Comparison of ENCODE assay signal across 19 cellular contexts in the genomic region with DNA sequence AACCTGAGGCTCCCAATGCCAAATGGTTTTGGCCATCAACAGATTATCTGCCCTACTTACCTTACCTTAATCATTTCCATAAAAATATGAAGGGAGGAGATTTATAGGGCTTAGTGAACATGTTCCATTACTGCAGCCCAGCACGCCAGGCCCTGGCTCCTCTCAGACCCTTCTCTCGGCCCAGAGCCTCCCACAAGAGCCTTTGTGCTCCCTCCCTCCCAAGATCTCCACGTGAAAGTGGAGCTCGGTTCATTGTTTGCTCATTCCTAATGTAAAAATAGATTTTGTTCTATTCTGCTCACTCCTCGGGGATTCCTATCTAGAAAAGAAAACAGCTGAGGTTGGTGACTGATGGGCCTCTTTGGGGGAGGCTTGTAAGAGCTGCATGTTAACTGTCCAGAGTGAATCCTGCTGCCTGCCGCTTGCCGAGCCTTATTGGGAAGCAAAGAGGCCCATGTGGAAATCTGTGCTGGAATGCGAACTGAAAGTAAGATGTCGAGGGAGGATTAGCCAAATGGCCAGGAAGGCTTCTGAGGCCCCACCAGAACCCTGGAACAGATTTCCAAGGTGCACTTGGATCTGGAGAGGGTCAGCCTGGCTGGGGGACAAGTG.
A peak's percentile ranks its signal among the peaks of the same experiment; 100 is the strongest.
DNase-seq lines count a peak whose midpoint lies in the region; ATAC-seq and TF ChIP-seq lines count a peak whose summit lies in the region.
"Had no signal": no experiment of that assay in that cellular context is flagged by ENCODE, and none has a peak within 500 bp of the region (broad histone marks: within the 10 kb centered on the region; RNA-seq: fewer than 3 reads in every experiment).

No MANE protein-coding gene starts in this region.

- H3K36me3 ChIP-seq in right atrium auricular region (no peaks in the 10 kb centered on the region), gastrocnemius medialis (no peaks in the 10 kb centered on the region)

- H3K27ac ChIP-seq in coronary artery (peak overlapping the region; percentile 7 to 76), right atrium auricular region (peak overlapping the region in 1 of 2 donors; percentile 29), gastrocnemius medialis (peak overlapping the region in 2 of 4 donors; percentile 29 to 35)
- H3K27ac ChIP-seq: HL-60, PC-9 had no signal

- peak; percentile 51 to 59 for ATAC-seq in gastrocnemius medialis
- ATAC-seq in SK-N-SH treated with all-trans-retinoic acid at 6 μM for 48 hours: no peak
- ATAC-seq in HG02588 (IDR thresholded peaks at IDR 0.05; ENCODE audit: unreplicated experiment): no peak
- ATAC-seq: activated T-cell treated with anti-CD3 and anti-CD28 coated beads, Interleukin-2, amount 50 U/mL, for 4 hours had no signal

- H3K27me3 Mint-ChIP-seq in activated naive CD8-positive, alpha-beta T cell treated with anti-CD3 and anti-CD28 coated beads for 36 hours: no peaks in the 10 kb centered on the region
- H3K27me3 Mint-ChIP-seq: activated CD4-positive, alpha-beta T cell treated with anti-CD3 and anti-CD28 coated beads, Interleukin-2, amount 10 ng/mL, durations not matched to agents 24 days and 14 days had no signal

- TF ChIP-seq CTCF in AG10803 (conservative IDR thresholded peaks at IDR 0.05; ENCODE audit: low read length) (no peak), coronary artery (IDR thresholded peaks at IDR 0.05) (no peak), right atrium auricular region (IDR thresholded peaks at IDR 0.05) (no peak), gastrocnemius medialis (IDR thresholded peaks at IDR 0.05 in 4 of 5, conservative IDR thresholded peaks at IDR 0.05 in 1 of 5) (no peak)

- no peaks in the 10 kb centered on the region for H3K36me3 Mint-ChIP-seq in activated naive CD8-positive, alpha-beta T cell treated with anti-CD3 and anti-CD28 coated beads for 36 hours

- intact Hi-C loops in gastrocnemius medialis (cut with DNase I; ENCODE audit: low total_unique reads): no loop called here

- no peaks in the 10 kb centered on the region for H3K9me3 Mint-ChIP-seq in activated naive CD8-positive, alpha-beta T cell treated with anti-CD3 and anti-CD28 coated beads for 36 hours
- H3K9me3 Mint-ChIP-seq: activated CD4-positive, alpha-beta T cell treated with anti-CD3 and anti-CD28 coated beads, Interleukin-2, amount 10 ng/mL, durations not matched to agents 24 days and 14 days; activated T-cell treated with anti-CD3 and anti-CD28 coated beads, Interleukin-2, amount 50 U/mL, for 4 hours had no signal

- in situ Hi-C loops in gastrocnemius medialis (cut with MboI; ENCODE audit: low sequenced_read_pairs in 4 of 4): no loop called here

- no peaks in the 10 kb centered on the region for H3K4me1 Mint-ChIP-seq in activated naive CD8-positive, alpha-beta T cell treated with anti-CD3 and anti-CD28 coated beads for 36 hours
- H3K4me1 Mint-ChIP-seq: activated CD4-positive, alpha-beta T cell treated with anti-CD3 and anti-CD28 coated beads, Interleukin-2, amount 10 ng/mL, durations not matched to agents 24 days and 14 days had no signal

- no peak for TF ChIP-seq POLR2A in gastrocnemius medialis (IDR thresholded peaks at IDR 0.05)

- no peak overlapping the region for H3K4me3 ChIP-seq in AG10803 (ENCODE audit: low read length)
- peak overlapping the region; percentile 53 for H3K4me3 ChIP-seq in coronary artery
- no peak overlapping the region for H3K4me3 ChIP-seq in right atrium auricular region
- no peak overlapping the region for H3K4me3 ChIP-seq in gastrocnemius medialis
- H3K4me3 ChIP-seq: PC-9 had no signal

- DNase-seq in AG10803 (ENCODE audit: low read depth) (peak; percentile 33), coronary artery (ENCODE audit: low spot score) (no peak), right atrium auricular region (ENCODE audit: low spot score) (peak; percentile 70), gastrocnemius medialis (peak; percentile 4 to 17), putamen (ENCODE audit: low spot score) (no peak)
- no peak for DNase-seq in activated naive CD8-positive, alpha-beta T cell treated with anti-CD3 and anti-CD28 coated beads for 36 hours
- DNase-seq: activated CD4-positive, alpha-beta T cell treated with anti-CD3 and anti-CD28 coated beads, Interleukin-2, amount 10 ng/mL, durations not matched to agents 24 days and 14 days; activated T-cell treated with anti-CD3 and anti-CD28 coated beads, Interleukin-2, amount 50 U/mL, for 4 hours; effector CD4-positive, alpha-beta T cell; HCEC 1CT; Kasumi-1; NCI-H146; NCI-H524; PC-9; stimulated activated naive CD4-positive, alpha-beta T cell; T-helper 1 cell had no signal

- no peak overlapping the region for H3K4me3 Mint-ChIP-seq in activated naive CD8-positive, alpha-beta T cell treated with anti-CD3 and anti-CD28 coated beads for 36 hours
- H3K4me3 Mint-ChIP-seq: activated CD4-positive, alpha-beta T cell treated with anti-CD3 and anti-CD28 coated beads, Interleukin-2, amount 10 ng/mL, durations not matched to agents 24 days and 14 days; activated T-cell treated with anti-CD3 and anti-CD28 coated beads, Interleukin-2, amount 50 U/mL, for 4 hours had no signal

- no peaks in the 10 kb centered on the region for H3K27me3 ChIP-seq in right atrium auricular region
- no peaks in the 10 kb centered on the region for H3K27me3 ChIP-seq in gastrocnemius medialis

- H3K4me1 ChIP-seq in right atrium auricular region: no peaks in the 10 kb centered on the region
- peaks cover 14 to 24% of the 10 kb centered on the region in 2 donors for H3K4me1 ChIP-seq in gastrocnemius medialis

- no peak overlapping the region for H3K27ac Mint-ChIP-seq in activated naive CD8-positive, alpha-beta T cell treated with anti-CD3 and anti-CD28 coated beads for 36 hours
- H3K27ac Mint-ChIP-seq: activated CD4-positive, alpha-beta T cell treated with anti-CD3 and anti-CD28 coated beads, Interleukin-2, amount 10 ng/mL, durations not matched to agents 24 days and 14 days had no signal

- H3K9me3 ChIP-seq in right atrium auricular region: no peaks in the 10 kb centered on the region
- no peaks in the 10 kb centered on the region for H3K9me3 ChIP-seq in gastrocnemius medialis

TF ChIP-seq in SK-N-SH treated with all-trans-retinoic acid at 6 μM for 48 hours, 23 proteins besides CTCF, POLR2A, EP300 and RAD21 (continues in another document):
- TF ChIP-seq ZFP3 (CRISPR knock-in tag; IDR thresholded peaks at IDR 0.05): no peak
- no peak for TF ChIP-seq ISL1 (CRISPR knock-in tag; IDR thresholded peaks at IDR 0.05)
- TF ChIP-seq CREB5 (CRISPR knock-in tag; IDR thresholded peaks at IDR 0.05; ENCODE audit: low read depth): no peak
- TF ChIP-seq CSRNP3 (CRISPR knock-in tag; IDR thresholded peaks at IDR 0.05): no peak
- TF ChIP-seq, protein P1, sequence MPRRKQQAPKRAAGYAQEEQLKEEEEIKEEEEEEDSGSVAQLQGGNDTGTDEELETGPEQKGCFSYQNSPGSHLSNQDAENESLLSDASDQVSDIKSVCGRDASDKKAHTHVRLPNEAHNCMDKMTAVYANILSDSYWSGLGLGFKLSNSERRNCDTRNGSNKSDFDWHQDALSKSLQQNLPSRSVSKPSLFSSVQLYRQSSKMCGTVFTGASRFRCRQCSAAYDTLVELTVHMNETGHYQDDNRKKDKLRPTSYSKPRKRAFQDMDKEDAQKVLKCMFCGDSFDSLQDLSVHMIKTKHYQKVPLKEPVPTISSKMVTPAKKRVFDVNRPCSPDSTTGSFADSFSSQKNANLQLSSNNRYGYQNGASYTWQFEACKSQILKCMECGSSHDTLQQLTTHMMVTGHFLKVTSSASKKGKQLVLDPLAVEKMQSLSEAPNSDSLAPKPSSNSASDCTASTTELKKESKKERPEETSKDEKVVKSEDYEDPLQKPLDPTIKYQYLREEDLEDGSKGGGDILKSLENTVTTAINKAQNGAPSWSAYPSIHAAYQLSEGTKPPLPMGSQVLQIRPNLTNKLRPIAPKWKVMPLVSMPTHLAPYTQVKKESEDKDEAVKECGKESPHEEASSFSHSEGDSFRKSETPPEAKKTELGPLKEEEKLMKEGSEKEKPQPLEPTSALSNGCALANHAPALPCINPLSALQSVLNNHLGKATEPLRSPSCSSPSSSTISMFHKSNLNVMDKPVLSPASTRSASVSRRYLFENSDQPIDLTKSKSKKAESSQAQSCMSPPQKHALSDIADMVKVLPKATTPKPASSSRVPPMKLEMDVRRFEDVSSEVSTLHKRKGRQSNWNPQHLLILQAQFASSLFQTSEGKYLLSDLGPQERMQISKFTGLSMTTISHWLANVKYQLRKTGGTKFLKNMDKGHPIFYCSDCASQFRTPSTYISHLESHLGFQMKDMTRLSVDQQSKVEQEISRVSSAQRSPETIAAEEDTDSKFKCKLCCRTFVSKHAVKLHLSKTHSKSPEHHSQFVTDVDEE (CRISPR knock-in tag; IDR thresholded peaks at IDR 0.05): no peak
- TF ChIP-seq TOX (CRISPR knock-in tag; IDR thresholded peaks at IDR 0.05; ENCODE audit: borderline replicate concordance): no peak
- TF ChIP-seq TCF4 (CRISPR knock-in tag; IDR thresholded peaks at IDR 0.05; ENCODE audit: borderline replicate concordance): no peak
- TF ChIP-seq ZNF70 (CRISPR knock-in tag; IDR thresholded peaks at IDR 0.05): no peak

Comparison
In these comparisons a context has a peak if more than half of its experiments do, and no peak if none do; other contexts are left out.
1. DNase-seq: peak in AG10803 (single experiment), right atrium auricular region (single experiment) and gastrocnemius medialis (2 of 2); none in coronary artery (single experiment), putamen (single experiment) and activated naive CD8-positive, alpha-beta T cell treated with anti-CD3 and anti-CD28 coated beads for 36 hours (single experiment).
2. ATAC-seq: peak in gastrocnemius medialis (2 of 2); none in SK-N-SH treated with all-trans-retinoic acid at 6 μM for 48 hours (single experiment) and HG02588 (single experiment).